Comparison of ENCODE assay signal across 8 cellular contexts in genomic region chrX:107674480-107675364, GRCh38. TPM values are rescaled to one million over a fixed set of nuclear protein-coding genes. Genes with fewer than 3 reads are reported as not detected.
A peak's percentile ranks its signal among the peaks of the same experiment; 100 is the strongest.
DNase-seq lines count a peak whose midpoint lies in the region; ATAC-seq, FAIRE-seq and TF ChIP-seq lines count a peak whose summit lies in the region.

No MANE protein-coding gene starts in this region.

- H3K9me3 Mint-ChIP-seq in nephron: no peaks in the 10 kb centered on the region

- no peak for TF ChIP-seq POLR2A in A549 (IDR thresholded peaks at IDR 0.05; ENCODE audit: low read length)

- TF ChIP-seq CTCF in A549 (IDR thresholded peaks at IDR 0.05) (no peak), dorsolateral prefrontal cortex (IDR thresholded peaks at IDR 0.05 in 54 of 56, conservative IDR thresholded peaks at IDR 0.05 in 2 of 56; ENCODE audit: low read depth in 1 of 56, partially characterized antibody in 56 of 56) (no peak), nephron (IDR thresholded peaks at IDR 0.05; ENCODE audit: unreplicated experiment in 3 of 3) (no peak)

- H3K27me3 Mint-ChIP-seq in nephron (ENCODE audit: low read depth): no peaks in the 10 kb centered on the region

- H3K4me1 Mint-ChIP-seq in nephron: peaks cover 51% of the 10 kb centered on the region

- no peaks in the 10 kb centered on the region for H3K36me3 Mint-ChIP-seq in nephron (ENCODE audit: low read depth)

- FAIRE-seq in A549 (lab: Jason Lieb, UNC): no peak

- no peak for TF ChIP-seq EP300 in A549 (IDR thresholded peaks at IDR 0.05)

- H3K27me3 ChIP-seq in dorsolateral prefrontal cortex: peaks cover 0 to 91% (median 19%) of the 10 kb centered on the region in 45 donors

- no peak for TF ChIP-seq RAD21 in A549 (conservative IDR thresholded peaks at IDR 0.05 in 1 of 2, IDR thresholded peaks at IDR 0.05 in 1 of 2)

- H3K27ac Mint-ChIP-seq in nephron: peak overlapping the region; percentile 60 to 96 (median 91)

- H3K4me3 ChIP-seq in A549: no peak overlapping the region
- H3K4me3 ChIP-seq in dorsolateral prefrontal cortex: peak overlapping the region in 1 of 59 donors; percentile 61

- POLR2A ChIA-PET in A549 (lab: Yijun Ruan, JAX): interaction anchor here (1.0 to 6.1 kb wide), 2 partner anchors 36 to 43 kb away, joined by 3 to 57 read pairs; no protein-coding TSS in a partner anchor

- peak overlapping the region; percentile 62 to 87 (median 83) for H3K4me3 Mint-ChIP-seq in nephron

- no peak for DNase-seq in A549 (ENCODE audit: low read depth in 1 of 2, low spot score in 1 of 2)
- DNase-seq in T-helper 9 cell: peak; percentile 38
- DNase-seq in dorsolateral prefrontal cortex: peak in 1 of 10 donors; percentile 60
- no peak for DNase-seq in occipital lobe (lab: John Stamatoyannopoulos, UW)
- no peak for DNase-seq in NCI-H2196 (lab: John Stamatoyannopoulos, UW; ENCODE audit: unreplicated experiment)

- no peaks in the 10 kb centered on the region for H3K9me3 ChIP-seq in A549

- H3K4me1 ChIP-seq in A549: peaks cover 40% of the 10 kb centered on the region

- CTCF ChIA-PET in A549 (lab: Yijun Ruan, JAX): interaction anchor here (0.9 to 6.7 kb wide), 7 partner anchors 14 to 136 kb away, joined by 3 to 92 read pairs (median 9); partner anchors contain the start of genes NCBP2L and TSC22D3

- H3K27ac ChIP-seq in A549: peak overlapping the region; percentile 4 to 85; a peak in 1 of 6 replicates
- peak overlapping the region in 43 of 59 donors; percentile 1 to 87 (median 61) for H3K27ac ChIP-seq in dorsolateral prefrontal cortex

- 58% methylated on average over 9 of the region's 9 CpGs for WGBS in A549 (ENCODE audit: missing lambda C conversion rate)

- peak overlapping the region; percentile 96; the same call in 1 of the 3 replicates for H3K4me2 ChIP-seq in A549

- intact Hi-C loops in dorsolateral prefrontal cortex (cut with DNase I): loop anchor here (5.0 kb wide), 2 partner anchors 38 to 43 kb away; no protein-coding TSS in a partner anchor

- ATAC-seq in A549: no peak
- peak; percentile 7 for ATAC-seq in GM19328 (IDR thresholded peaks at IDR 0.05; ENCODE audit: unreplicated experiment)
- ATAC-seq in HG03442 (IDR thresholded peaks at IDR 0.05; ENCODE audit: unreplicated experiment): peak; percentile 2

TF ChIP-seq in A549, 52 proteins besides CTCF, POLR2A, EP300 and RAD21:
- TF ChIP-seq, protein P1, sequence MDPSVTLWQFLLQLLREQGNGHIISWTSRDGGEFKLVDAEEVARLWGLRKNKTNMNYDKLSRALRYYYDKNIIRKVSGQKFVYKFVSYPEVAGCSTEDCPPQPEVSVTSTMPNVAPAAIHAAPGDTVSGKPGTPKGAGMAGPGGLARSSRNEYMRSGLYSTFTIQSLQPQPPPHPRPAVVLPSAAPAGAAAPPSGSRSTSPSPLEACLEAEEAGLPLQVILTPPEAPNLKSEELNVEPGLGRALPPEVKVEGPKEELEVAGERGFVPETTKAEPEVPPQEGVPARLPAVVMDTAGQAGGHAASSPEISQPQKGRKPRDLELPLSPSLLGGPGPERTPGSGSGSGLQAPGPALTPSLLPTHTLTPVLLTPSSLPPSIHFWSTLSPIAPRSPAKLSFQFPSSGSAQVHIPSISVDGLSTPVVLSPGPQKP (IDR thresholded peaks at IDR 0.05; ENCODE audit: low read depth, low read length): no peak
- TF ChIP-seq ZFP36 (IDR thresholded peaks at IDR 0.05; ENCODE audit: borderline replicate concordance, partially characterized antibody): peak; percentile 54

RNA-seq across cellular contexts. Expression of gene PRPS1, which starts 46.4 kb away (rescaled TPM):
- polyA plus RNA-seq in A549 (2011; rRNA removed) (125 and 140 TPM in 2 replicates), A549 (2017; fragmentation: RNase III; extraction: RNeasy Plus Mini Kit Qiagen cat#74134 plus additional on column Dnase treatment) (113 to 121 TPM (median 121 TPM) in 3 replicates)
- 87.6 and 94.8 TPM in 2 replicates for polyA plus RNA-seq in A549 (2012; cell fraction: cytosol; rRNA removed)
- polyA plus RNA-seq in A549 (2012; cell fraction: nucleus; rRNA removed): 32.8 and 64.7 TPM in 2 replicates
- 69.3 and 69.5 TPM in 2 replicates for polyA minus RNA-seq in A549 (2011; rRNA and poly(A)+ RNA removed)
- total RNA-seq in dorsolateral prefrontal cortex (10 to 100 TPM; 23.4 to 69.9 (median 44.7) TPM), occipital lobe (22.9 TPM)

Comparison
In these comparisons a context has a peak if more than half of its experiments do, and no peak if none do; other contexts are left out.
1. ATAC-seq: peak in GM19328 (single experiment) and HG03442 (single experiment); none in A549 (0 of 2).